21 cellular contexts compared by ENCODE assay signal in the genomic region with DNA sequence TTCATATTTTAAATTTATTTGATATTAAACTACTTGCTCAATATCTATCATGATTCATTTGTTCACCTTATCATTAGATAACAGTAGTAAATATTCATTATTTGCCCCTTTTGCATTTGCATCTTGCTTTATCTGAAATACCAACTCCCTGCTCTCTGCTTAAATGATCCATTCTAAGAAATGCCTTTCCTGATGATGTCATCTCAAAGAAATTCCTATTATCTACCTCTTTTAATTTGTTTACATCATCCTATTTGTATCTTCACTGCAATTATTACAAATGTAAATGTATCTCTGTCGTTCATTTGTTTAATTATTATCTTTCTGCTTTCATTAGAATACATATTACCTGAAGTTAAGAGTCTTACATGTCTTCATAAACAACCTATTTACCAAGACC.
"Had no signal": no experiment of that assay in that cellular context is flagged by ENCODE, and none has a peak within 500 bp of the region (broad histone marks: within the 10 kb centered on the region; RNA-seq: fewer than 3 reads in every experiment).

No MANE protein-coding gene starts in this region.

- H3K27ac ChIP-seq: SJSA1 had no signal

- H3K9me3 ChIP-seq: MG63, SJSA1, SK-N-SH had no signal

- DNase-seq: IMR-90, Karpas-422, KG1, MG63, NCI-H1092, NCI-H1105 treated with DMSO at 0.1 percent for 48 hours, NCI-H1417 treated with DMSO at 0.1 percent for 48 hours, NCI-H146, NCI-H1694 treated with DMSO at 0.1 percent for 48 hours, NCI-H1930, NCI-H2081, NCI-H2107, NCI-H2227 treated with DMSO at 0.1 percent for 48 hours, NCI-H524, NCI-H526 treated with DMSO at 0.1 percent for 48 hours, NCI-H748 treated with DMSO at 0.1 percent for 48 hours, Right ventricle myocardium superior, RPMI8226, SIG-M5, SK-N-SH had no signal

- H3K4me1 ChIP-seq: SJSA1 had no signal

- H3K27me3 ChIP-seq: MG63, SJSA1 had no signal

- H3K4me3 ChIP-seq: MG63, SJSA1 had no signal

- H3K36me3 ChIP-seq: MG63, SJSA1 had no signal
